11 cellular contexts compared by ENCODE assay signal in genomic region chr1:6003568-6004411, GRCh38. TPM values are rescaled to one million over a fixed set of nuclear protein-coding genes. Genes with fewer than 3 reads are reported as not detected.
A peak's percentile ranks its signal among the peaks of the same experiment; 100 is the strongest.
DNase-seq lines count a peak whose midpoint lies in the region; ATAC-seq, FAIRE-seq and TF ChIP-seq lines count a peak whose summit lies in the region.
"Had no signal": no experiment of that assay in that cellular context is flagged by ENCODE, and none has a peak within 500 bp of the region (broad histone marks: within the 10 kb centered on the region; RNA-seq: fewer than 3 reads in every experiment).

No MANE protein-coding gene starts in this region.

- WGBS in heart left ventricle, 4 donors = 76 to 81% (median 79%) methylated on average over 24 of the region's 24 CpGs

- H3K4me3 ChIP-seq in heart left ventricle = peak overlapping the region in 8 of 12 donors; percentile 5 to 44 (median 32)
- H3K4me3 ChIP-seq in gastrocnemius medialis = no peak overlapping the region

- ATAC-seq in heart left ventricle (no peak), gastrocnemius medialis (no peak)

- no peaks in the 10 kb centered on the region for H3K9me3 ChIP-seq in heart left ventricle
- no peaks in the 10 kb centered on the region for H3K9me3 ChIP-seq in gastrocnemius medialis

- DNase-seq in NCI-H1417 (lab: John Stamatoyannopoulos, UW) (peak; percentile 82 to 95 (median 85)), NCI-H748 treated with DMSO at 0.1 percent for 48 hours (lab: John Stamatoyannopoulos, UW) (peak; percentile 2), heart left ventricle (peak in 3 of 5 donors; percentile 13 to 15 (median 14)), gastrocnemius medialis (no peak), iPS-NIHi7 (ENCODE audit: extremely low spot score) (no peak), COLO829 (ENCODE audit: low spot score) (no peak), GM19239 (ENCODE audit: insufficient read length, low spot score) (no peak)
- DNase-seq: activated CD4-positive, alpha-beta T cell treated with anti-CD3 and anti-CD28 coated beads, Interleukin-2, amount 50 U/mL, for 1 hour; amniotic stem cell had no signal

- H3K27me3 ChIP-seq in heart left ventricle (no peaks in the 10 kb centered on the region), gastrocnemius medialis (peaks cover 0 to 4% (median 0%) of the 10 kb centered on the region in 3 donors)

- in situ Hi-C loops in gastrocnemius medialis (cut with MboI; ENCODE audit: low sequenced_read_pairs in 4 of 4) = no loop called here

- H3K4me1 ChIP-seq in heart left ventricle = peaks cover 0 to 30% (median 11%) of the 10 kb centered on the region in 12 donors
- H3K4me1 ChIP-seq in gastrocnemius medialis = no peaks in the 10 kb centered on the region

- intact Hi-C loops in heart left ventricle (cut with DNase I) = no loop called here
- intact Hi-C loops in gastrocnemius medialis (cut with DNase I; ENCODE audit: low total_unique reads) = no loop called here

- H3K27ac ChIP-seq in heart left ventricle = peak overlapping the region; percentile 28 to 95 (median 84)
- H3K27ac ChIP-seq in gastrocnemius medialis = peak overlapping the region; percentile 68 to 83 (median 72)

- TF ChIP-seq CTCF in heart left ventricle (IDR thresholded peaks at IDR 0.05) (no peak), gastrocnemius medialis (IDR thresholded peaks at IDR 0.05 in 4 of 5, conservative IDR thresholded peaks at IDR 0.05 in 1 of 5) (no peak)

- FAIRE-seq in GM19239 (lab: Jason Lieb, UNC) = no peak
- FAIRE-seq: endothelial cell of umbilical vein, H54 had no signal

- H3K36me3 ChIP-seq in heart left ventricle (no peaks in the 10 kb centered on the region), gastrocnemius medialis (no peaks in the 10 kb centered on the region)

- no peak for TF ChIP-seq POLR2A in heart left ventricle (IDR thresholded peaks at IDR 0.05)
- no peak for TF ChIP-seq POLR2A in gastrocnemius medialis (IDR thresholded peaks at IDR 0.05)

RNA-seq across cellular contexts. Expression of gene NPHP4, which starts 11.6 kb away (rescaled TPM):
- total RNA-seq in heart left ventricle (1 to 10 TPM; 2.5 to 6.3 (median 3.6) TPM), gastrocnemius medialis (10 to 100 TPM in 1 of 4 donors, 1 to 10 TPM in 3; 1.1 to 10.4 (median 1.8) TPM)
- polyA plus RNA-seq in heart left ventricle = 1 to 10 TPM; 2.1 to 3.1 TPM

RNA-seq across cellular contexts. Expression of gene KCNAB2, which starts 41.9 kb away (rescaled TPM):
- total RNA-seq in heart left ventricle = 10 to 100 TPM; 22.7 to 51.4 (median 30.3) TPM
- polyA plus RNA-seq in heart left ventricle = 10 to 100 TPM; 10.7 to 17.1 TPM
- 1 to 10 TPM; 2.8 to 7.8 (median 4.5) TPM for total RNA-seq in gastrocnemius medialis

Comparison
In these comparisons a context has a peak if more than half of its experiments do, and no peak if none do; other contexts are left out.
1. DNase-seq: peak in NCI-H1417 (3 of 3), NCI-H748 treated with DMSO at 0.1 percent for 48 hours (single experiment) and heart left ventricle (3 of 5); none in gastrocnemius medialis (0 of 2), iPS-NIHi7 (single experiment), COLO829 (single experiment) and GM19239 (single experiment).
2. H3K4me3 ChIP-seq: peak in heart left ventricle (8 of 12); none in gastrocnemius medialis (0 of 4).